8 cellular contexts compared by ENCODE assay signal in the genomic region with DNA sequence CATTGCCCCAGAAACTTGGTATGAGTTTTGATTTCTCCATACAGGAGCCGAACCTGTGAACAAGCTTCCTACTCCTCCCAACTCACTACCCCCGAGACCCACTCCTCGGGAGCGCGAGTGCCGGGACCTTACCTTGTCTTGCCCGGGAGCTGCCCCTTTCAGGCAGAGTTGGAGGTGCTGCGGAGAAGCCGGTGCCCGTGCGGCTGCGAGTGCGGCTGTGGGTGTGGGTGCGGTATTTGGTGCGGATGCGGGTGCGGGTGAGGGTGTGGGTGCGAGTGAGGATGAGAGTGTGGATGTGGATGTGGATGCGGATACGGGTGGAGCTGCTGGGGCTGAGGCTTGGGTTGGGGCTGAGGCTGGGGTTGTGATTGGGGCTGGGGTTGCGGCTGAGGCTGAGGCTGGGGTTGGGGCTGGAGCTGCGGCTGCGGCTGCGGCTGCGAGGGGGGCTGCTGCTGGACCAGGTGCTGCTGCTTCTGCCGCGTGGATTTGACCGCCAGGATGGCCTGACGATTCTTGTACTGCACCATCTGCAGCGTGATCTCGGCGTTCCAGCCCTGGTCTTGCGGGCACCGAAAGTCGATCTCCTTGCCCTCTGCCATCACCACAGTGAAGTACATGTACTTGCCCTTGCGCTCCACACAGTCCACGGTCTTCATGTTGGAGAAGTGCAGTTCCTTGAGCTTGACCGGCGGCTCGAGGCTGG. TPM values are rescaled to one million over a fixed set of nuclear protein-coding genes. Genes with fewer than 3 reads are reported as not detected.
DNase-seq lines count a peak whose midpoint lies in the region; ATAC-seq and TF ChIP-seq lines count a peak whose summit lies in the region.

No MANE protein-coding gene starts in this region.

- H3K4me2 ChIP-seq in KMS-11, result peak overlapping the region; percentile 75

- peak overlapping the region; percentile 62; the same call in 1 of the 2 replicates for H3K9ac ChIP-seq in KMS-11

- H3K27me3 ChIP-seq in KMS-11 (ENCODE audit: insufficient read depth, low read depth) (no peaks in the 10 kb centered on the region; the same call in 1 of the 2 replicates), right lobe of liver (no peaks in the 10 kb centered on the region)

- H3K9me3 ChIP-seq in right lobe of liver, result no peaks in the 10 kb centered on the region

- ATAC-seq in right lobe of liver, result no peak
- no peak for ATAC-seq in HG02759 (IDR thresholded peaks at IDR 0.05; ENCODE audit: unreplicated experiment)
- ATAC-seq in GM21515 (IDR thresholded peaks at IDR 0.05; ENCODE audit: unreplicated experiment), result no peak

- H3K79me2 ChIP-seq in KMS-11 (ENCODE audit: insufficient read depth, low read depth), result no peaks in the 10 kb centered on the region

- H3K27ac ChIP-seq in KMS-11, result no peak overlapping the region
- peak overlapping the region; percentile 76 for H3K27ac ChIP-seq in cingulate gyrus (ENCODE audit: low read depth, low read length)
- peak overlapping the region; percentile 76 to 98 (median 98) for H3K27ac ChIP-seq in right lobe of liver

- H4K20me1 ChIP-seq in KMS-11 (ENCODE audit: insufficient read depth), result no peaks in the 10 kb centered on the region

- TF ChIP-seq CTCF in GM12865 (IDR thresholded peaks at IDR 0.05; ENCODE audit: insufficient read depth, low read depth, low read length, missing control alignments) (no peak), KMS-11 (conservative IDR thresholded peaks at IDR 0.05; ENCODE audit: low read depth, low read length) (no peak), right lobe of liver (IDR thresholded peaks at IDR 0.05) (no peak)

- peak overlapping the region; percentile 80 for H2AFZ ChIP-seq in KMS-11 (ENCODE audit: low read depth)

- WGBS in right lobe of liver (ENCODE audit: insufficient coverage, low coverage, low lambda C conversion rate, missing lambda C conversion rate), result under 1% methylated on average over 20 of the region's 40 CpGs

- H3K4me1 ChIP-seq in KMS-11 (ENCODE audit: low read depth, poor library complexity, severe bottlenecking) (peaks cover 21% of the 10 kb centered on the region), right lobe of liver (peaks cover 0 to 10% (median 3%) of the 10 kb centered on the region in 4 donors)

- no peaks in the 10 kb centered on the region for H3K36me3 ChIP-seq in KMS-11 (ENCODE audit: insufficient read depth)
- no peaks in the 10 kb centered on the region for H3K36me3 ChIP-seq in right lobe of liver

- TF ChIP-seq POLR2A in right lobe of liver (IDR thresholded peaks at IDR 0.05), result no peak

- H3K4me3 ChIP-seq in GM12865 (ENCODE audit: low read depth, low read length) (peak overlapping the region; percentile 75), KMS-11 (IDR thresholded peaks at IDR 0.05; ENCODE audit: insufficient read depth, low read depth, low read length) (no peak overlapping the region), right lobe of liver (peak overlapping the region; percentile 78 to 90 (median 82))

- DNase-seq in GM12865 (ENCODE audit: low read depth) (peak; percentile 51), right lobe of liver (peak; percentile 39 to 67 (median 58))
- peak; percentile 78 for DNase-seq in activated CD4-positive, CD25-positive, alpha-beta regulatory T cell treated with anti-CD3 and anti-CD28 coated beads, Interleukin-2, amount 50 U/mL, for 72 hours
- DNase-seq in stimulated activated CD4-positive, alpha-beta T cell treated with anti-CD3 and anti-CD28 coated beads, TNF-alpha, amount 100 ng/mL, for 24 hours (ENCODE audit: low read depth in 3 of 3), result peak; percentile 14 to 57 (median 21)

- intact Hi-C loops in right lobe of liver (cut with DNase I), result loop anchor here (10.0 kb wide), 2 partner anchors 216 to 506 kb away; no protein-coding TSS in a partner anchor

RNA-seq across cellular contexts. Expression of a gene that starts 1.0 kb away (rescaled TPM):
- 10 to 100 TPM in 4 of 6 experiments, 1 to 10 TPM in 2; 1.7 to 22.4 (median 14.3) TPM for total RNA-seq in right lobe of liver

RNA-seq across cellular contexts. Expression of a gene that starts 54.0 kb away (rescaled TPM):
- 10 to 100 TPM; 61.9 to 99.1 (median 81.5) TPM for total RNA-seq in right lobe of liver

Comparison
In these comparisons a context has a peak if more than half of its experiments do, and no peak if none do; other contexts are left out.
1. DNase-seq: peak in every context shown above with its lines; median percentile 78 in activated CD4-positive, CD25-positive, alpha-beta regulatory T cell treated with anti-CD3 and anti-CD28 coated beads, Interleukin-2, amount 50 U/mL, for 72 hours; 58 in right lobe of liver; 51 in GM12865; 21 in stimulated activated CD4-positive, alpha-beta T cell treated with anti-CD3 and anti-CD28 coated beads, TNF-alpha, amount 100 ng/mL, for 24 hours.